Comparison of ENCODE assay signal across 20 cellular contexts in the genomic region with DNA sequence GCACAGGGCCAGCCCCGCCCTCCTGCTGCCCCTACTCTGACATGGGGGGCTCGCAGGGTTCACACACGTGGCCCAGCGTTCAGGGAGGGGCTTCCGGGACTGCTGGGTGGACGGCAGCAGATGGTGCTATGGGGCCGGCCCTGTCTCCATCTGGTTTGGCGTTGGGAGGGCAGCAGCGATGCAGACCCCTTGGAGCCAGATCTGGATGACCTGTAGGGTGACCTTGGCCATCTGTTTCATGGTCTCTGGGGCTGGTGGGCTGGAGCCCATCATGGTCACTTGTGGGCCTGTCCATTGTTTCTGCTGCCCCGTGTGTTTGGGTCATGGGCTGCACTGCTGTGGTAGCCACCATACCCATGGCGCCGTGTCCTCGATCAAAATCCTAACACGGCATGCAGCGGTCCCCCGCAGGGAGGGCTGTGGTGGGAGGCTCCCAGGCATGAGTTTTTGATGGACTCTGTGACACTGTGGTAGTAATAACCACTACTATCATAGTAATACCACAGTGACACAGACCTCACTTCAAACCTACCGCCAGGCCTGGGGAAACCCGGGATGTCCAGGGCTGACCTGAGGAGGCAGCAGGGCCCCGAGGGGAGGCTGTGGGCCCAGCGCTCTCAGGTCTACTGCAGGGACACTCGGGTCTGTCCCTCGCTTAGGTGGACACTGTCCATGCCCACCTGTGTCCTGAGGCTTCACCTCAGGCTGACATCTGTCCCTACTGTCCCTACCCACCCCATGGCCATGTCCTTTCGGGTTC.
DNase-seq lines count a peak whose midpoint lies in the region; ATAC-seq and TF ChIP-seq lines count a peak whose summit lies in the region.
"Had no signal": no experiment of that assay in that cellular context is flagged by ENCODE, and none has a peak within 500 bp of the region (broad histone marks: within the 10 kb centered on the region; RNA-seq: fewer than 3 reads in every experiment).

No MANE protein-coding gene starts in this region.

- no peak overlapping the region for H3K27ac ChIP-seq in upper lobe of right lung
- H3K27ac ChIP-seq: adrenal gland, vagina had no signal

- ATAC-seq in natural killer cell treated with Interleukin-12 subunit alpha and Interleukin-12 subunit beta and Interleukin-15 and Interleukin-18, amount 100 ng/mL, for 72 hours = no peak
- ATAC-seq in upper lobe of right lung = no peak
- ATAC-seq in HG03025 (IDR thresholded peaks at IDR 0.05; ENCODE audit: low FRiP score, unreplicated experiment) = no peak
- ATAC-seq: T-cell had no signal

- TF ChIP-seq CTCF in chondrocyte (IDR thresholded peaks at IDR 0.05) (no peak), upper lobe of right lung (IDR thresholded peaks at IDR 0.05) (no peak)

- CTCF ChIA-PET in activated naive CD4-positive, alpha-beta T cell treated with anti-CD3 and anti-CD28 coated beads for 36 hours (lab: Charles Lee) = no interaction called here

- H3K4me3 ChIP-seq in upper lobe of right lung = no peak overlapping the region
- H3K4me3 ChIP-seq: adrenal gland, vagina had no signal

- H3K4me1 Mint-ChIP-seq in activated naive CD4-positive, alpha-beta T cell treated with anti-CD3 and anti-CD28 coated beads for 36 hours (ENCODE audit: low read depth) = no peaks in the 10 kb centered on the region
- no peaks in the 10 kb centered on the region for H3K4me1 Mint-ChIP-seq in chondrocyte (ENCODE audit: low read depth)
- peaks cover 0 to 3% of the 10 kb centered on the region in 2 donors for H3K4me1 Mint-ChIP-seq in natural killer cell treated with Interleukin-12 subunit alpha and Interleukin-12 subunit beta and Interleukin-15 and Interleukin-18, amount 100 ng/mL, for 72 hours (ENCODE audit: low read depth in 2 of 2)
- H3K4me1 Mint-ChIP-seq: central memory CD8-positive, alpha-beta T cell had no signal

- no peaks in the 10 kb centered on the region for H3K27me3 ChIP-seq in upper lobe of right lung
- H3K27me3 ChIP-seq: adrenal gland, vagina had no signal

- peak; percentile 2 for DNase-seq in activated naive CD4-positive, alpha-beta T cell treated with anti-CD3 and anti-CD28 coated beads for 36 hours
- no peak for DNase-seq in activated naive CD4-positive, alpha-beta T cell treated with Interleukin-2 at 50 U/mL for 16 hours
- DNase-seq in chondrocyte (ENCODE audit: low spot score) (peak; percentile 73), upper lobe of right lung (peak; percentile 46), epidermal melanocyte (ENCODE audit: insufficient read length, low spot score) (no peak), NCI-H526 (lab: John Stamatoyannopoulos, UW) (no peak)
- DNase-seq in natural killer cell treated with Interleukin-12 subunit alpha and Interleukin-12 subunit beta and Interleukin-15 and Interleukin-18, amount 100 ng/mL, for 72 hours (ENCODE audit: low spot score) = peak; percentile 56
- DNase-seq: activated CD8-positive, alpha-beta memory T cell treated with anti-CD3 and anti-CD28 coated beads, Interleukin-2, amount 50 U/mL, for 48 hours; GF-D8; KG1; NCI-H1092; NCI-H2171 treated with DMSO at 0.1 percent for 48 hours; stimulated activated CD4-positive, alpha-beta T cell treated with anti-CD3 and anti-CD28 coated beads, Interleukin-12 subunit alpha, Interleukin-12 subunit beta, amount 100 ng/mL, for 4 hours; stimulated activated naive CD4-positive, alpha-beta T cell treated with Interleukin-2 at 50 U/mL for 16 hours had no signal

- no peak overlapping the region for H3K27ac Mint-ChIP-seq in activated naive CD4-positive, alpha-beta T cell treated with anti-CD3 and anti-CD28 coated beads for 36 hours
- no peak overlapping the region for H3K27ac Mint-ChIP-seq in chondrocyte (ENCODE audit: unreplicated experiment)
- no peak overlapping the region for H3K27ac Mint-ChIP-seq in natural killer cell treated with Interleukin-12 subunit alpha and Interleukin-12 subunit beta and Interleukin-15 and Interleukin-18, amount 100 ng/mL, for 72 hours
- H3K27ac Mint-ChIP-seq: T-cell had no signal

- H3K27me3 Mint-ChIP-seq in activated naive CD4-positive, alpha-beta T cell treated with anti-CD3 and anti-CD28 coated beads for 36 hours (ENCODE audit: low read depth) = peaks cover 15% of the 10 kb centered on the region
- no peaks in the 10 kb centered on the region for H3K27me3 Mint-ChIP-seq in chondrocyte (ENCODE audit: low read depth)
- peaks cover 0 to 13% of the 10 kb centered on the region in 2 donors for H3K27me3 Mint-ChIP-seq in natural killer cell treated with Interleukin-12 subunit alpha and Interleukin-12 subunit beta and Interleukin-15 and Interleukin-18, amount 100 ng/mL, for 72 hours
- H3K27me3 Mint-ChIP-seq: central memory CD8-positive, alpha-beta T cell had no signal

- no peaks in the 10 kb centered on the region for H3K36me3 Mint-ChIP-seq in activated naive CD4-positive, alpha-beta T cell treated with anti-CD3 and anti-CD28 coated beads for 36 hours (ENCODE audit: low read depth)
- peaks cover 2% of the 10 kb centered on the region for H3K36me3 Mint-ChIP-seq in chondrocyte (ENCODE audit: low read depth)
- no peaks in the 10 kb centered on the region for H3K36me3 Mint-ChIP-seq in natural killer cell treated with Interleukin-12 subunit alpha and Interleukin-12 subunit beta and Interleukin-15 and Interleukin-18, amount 100 ng/mL, for 72 hours
- H3K36me3 Mint-ChIP-seq: T-cell had no signal

- H3K36me3 ChIP-seq in upper lobe of right lung = no peaks in the 10 kb centered on the region
- H3K36me3 ChIP-seq: adrenal gland, vagina had no signal

- H3K9me3 ChIP-seq in upper lobe of right lung = no peaks in the 10 kb centered on the region
- H3K9me3 ChIP-seq: adrenal gland, Caco-2, vagina had no signal

- no peaks in the 10 kb centered on the region for H3K4me1 ChIP-seq in upper lobe of right lung
- H3K4me1 ChIP-seq: adrenal gland, Caco-2, vagina had no signal

- intact Hi-C loops in activated naive CD4-positive, alpha-beta T cell treated with anti-CD3 and anti-CD28 coated beads for 36 hours (cut with micrococcal nuclease) = no loop called here
- intact Hi-C loops in upper lobe of right lung (cut with DNase I) = no loop called here

- H3K9me3 Mint-ChIP-seq in activated naive CD4-positive, alpha-beta T cell treated with anti-CD3 and anti-CD28 coated beads for 36 hours = no peaks in the 10 kb centered on the region
- H3K9me3 Mint-ChIP-seq in chondrocyte (ENCODE audit: low read depth) = peaks cover 28% of the 10 kb centered on the region
- no peaks in the 10 kb centered on the region for H3K9me3 Mint-ChIP-seq in natural killer cell treated with Interleukin-12 subunit alpha and Interleukin-12 subunit beta and Interleukin-15 and Interleukin-18, amount 100 ng/mL, for 72 hours
- H3K9me3 Mint-ChIP-seq: central memory CD8-positive, alpha-beta T cell; T-cell had no signal

- no peak overlapping the region for H3K4me3 Mint-ChIP-seq in activated naive CD4-positive, alpha-beta T cell treated with anti-CD3 and anti-CD28 coated beads for 36 hours
- H3K4me3 Mint-ChIP-seq in chondrocyte (ENCODE audit: unreplicated experiment) = no peak overlapping the region
- no peak overlapping the region for H3K4me3 Mint-ChIP-seq in natural killer cell treated with Interleukin-12 subunit alpha and Interleukin-12 subunit beta and Interleukin-15 and Interleukin-18, amount 100 ng/mL, for 72 hours
- H3K4me3 Mint-ChIP-seq: central memory CD8-positive, alpha-beta T cell; T-cell had no signal

Comparison
In these comparisons a context has a peak if more than half of its experiments do, and no peak if none do; other contexts are left out.
1. DNase-seq: peak in activated naive CD4-positive, alpha-beta T cell treated with anti-CD3 and anti-CD28 coated beads for 36 hours (single experiment), chondrocyte (single experiment), natural killer cell treated with Interleukin-12 subunit alpha and Interleukin-12 subunit beta and Interleukin-15 and Interleukin-18, amount 100 ng/mL, for 72 hours (single experiment) and upper lobe of right lung (single experiment); none in activated naive CD4-positive, alpha-beta T cell treated with Interleukin-2 at 50 U/mL for 16 hours (single experiment), epidermal melanocyte (single experiment) and NCI-H526 (0 of 2).